Comparison of ENCODE assay signal across 8 cellular contexts in genomic region chr3:71226565-71227281, GRCh38.
DNase-seq lines count a peak whose midpoint lies in the region; ATAC-seq, FAIRE-seq and TF ChIP-seq lines count a peak whose summit lies in the region.

No MANE protein-coding gene starts in this region.

- BruUV-seq in HepG2 (replicated peaks; lab: Mats Ljungman, UMichigan), result no TSS peak

- no peak overlapping the region for H3K27ac ChIP-seq in BLaER1 treated with 17β-estradiol and CSF1 and Interleukin-3, amounts not matched to agents 10 nM and 100 nM
- H3K27ac ChIP-seq in HepG2 (ENCODE audit: extremely low read length, insufficient read depth, low read length), result no peak overlapping the region
- H3K27ac ChIP-seq in foreskin keratinocyte, result no peak overlapping the region

- H3K4me1 ChIP-seq in BLaER1 treated with 17β-estradiol and CSF1 and Interleukin-3, amounts not matched to agents 10 nM and 100 nM, result peaks cover 0 to 9% (median 5%) of the 10 kb centered on the region in 10 experiments; a peak in 9 of 20 replicates
- H3K4me1 ChIP-seq in HepG2 (ENCODE audit: insufficient read depth, low read length), result peaks cover 14% of the 10 kb centered on the region
- no peaks in the 10 kb centered on the region for H3K4me1 ChIP-seq in foreskin keratinocyte

- H4K20me1 ChIP-seq in BLaER1 treated with 17β-estradiol and CSF1 and Interleukin-3, amounts not matched to agents 10 nM and 100 nM, result no peaks in the 10 kb centered on the region
- H4K20me1 ChIP-seq in HepG2 (ENCODE audit: insufficient read depth, low read length), result no peaks in the 10 kb centered on the region

- ATAC-seq in GM21447 (IDR thresholded peaks at IDR 0.05; ENCODE audit: unreplicated experiment), result peak; percentile 83
- ATAC-seq in HepG2, result no peak; the same call in 2 of the 3 replicates
- ATAC-seq in foreskin keratinocyte, result no peak

- in situ Hi-C loops in HepG2 (cut with HindIII; ENCODE audit: extremely low pct_ligation_motif_present, low pct_unique_long_range_greater_than_20kb), result no loop called here

- H3K4me3 ChIP-seq in BLaER1 treated with 17β-estradiol and CSF1 and Interleukin-3, amounts not matched to agents 10 nM and 100 nM, result no peak overlapping the region
- no peak overlapping the region for H3K4me3 ChIP-seq in HepG2 (replicated peaks in 1 of 3; ENCODE audit: insufficient read depth in 1 of 3, low read depth in 2 of 3, low read length in 3 of 3)

- H3K9me3 ChIP-seq in BLaER1 treated with 17β-estradiol and CSF1 and Interleukin-3, amounts not matched to agents 10 nM and 100 nM (replicated peaks in 1 of 11), result peaks cover 0 to 3% (median 0%) of the 10 kb centered on the region in 11 experiments; a peak in 1 of 22 replicates
- no peaks in the 10 kb centered on the region for H3K9me3 ChIP-seq in HepG2 (ENCODE audit: low read length)

- no peak overlapping the region for H2AFZ ChIP-seq in HepG2 (ENCODE audit: low read length)

- DNase-seq in LHCN-M2 (ENCODE audit: low read depth) (peak; percentile 50), HepG2 (ENCODE audit: low spot score) (no peak), head of caudate nucleus (no peak), foreskin keratinocyte (no peak)
- peak; percentile 94 for DNase-seq in activated effector memory CD4-positive, alpha-beta T cell treated with anti-CD3 and anti-CD28 coated beads, Interleukin-2, amount 50 U/mL, for 16 hours
- DNase-seq in stimulated activated CD8-positive, alpha-beta memory T cell treated with anti-CD3 and anti-CD28 coated beads, Interleukin-4, amount 100 ng/mL, for 24 hours (ENCODE audit: low read depth), result peak; percentile 83

- CTCF ChIA-PET in HepG2 (lab: Yijun Ruan, JAX; ENCODE audit: low intra/inter-chr PET ratio, low total read pairs), result no interaction called here

- H3K36me3 ChIP-seq in BLaER1 treated with 17β-estradiol and CSF1 and Interleukin-3, amounts not matched to agents 10 nM and 100 nM, result no peaks in the 10 kb centered on the region
- H3K36me3 ChIP-seq in HepG2 (replicated peaks in 1 of 2; ENCODE audit: control insufficient read depth in 1 of 2, insufficient read depth in 2 of 2, low read length in 2 of 2), result peaks cover 0 to 2% of the 10 kb centered on the region in 2 experiments; a peak in 2 of 5 replicates

- intact Hi-C loops in HepG2 (cut with micrococcal nuclease; ENCODE audit: unreplicated experiment), result no loop called here
- intact Hi-C loops in head of caudate nucleus (cut with DNase I), result no loop called here

- TF ChIP-seq CTCF in HepG2 (CRISPR knock-in tag; IDR thresholded peaks at IDR 0.05), result no peak
- TF ChIP-seq CTCF in foreskin keratinocyte (conservative IDR thresholded peaks at IDR 0.05), result no peak

- no peak for FAIRE-seq in HepG2 (lab: Jason Lieb, UNC)

- TF ChIP-seq POLR2A in HepG2 (IDR thresholded peaks at IDR 0.05; ENCODE audit: insufficient read depth in 1 of 2, low read depth in 2 of 2, low read length in 2 of 2), result no peak

- peaks cover 9% of the 10 kb centered on the region for H3K79me2 ChIP-seq in HepG2 (ENCODE audit: insufficient read depth, low read length)

- no peak for TF ChIP-seq RAD21 in HepG2 (CRISPR knock-in tag; IDR thresholded peaks at IDR 0.05)

- WGBS in HepG2 (ENCODE audit: low lambda C conversion rate), result 97% methylated on average over 21 of the region's 23 CpGs

- H3K4me2 ChIP-seq in BLaER1 treated with 17β-estradiol and CSF1 and Interleukin-3, amounts not matched to agents 10 nM and 100 nM, result peak overlapping the region in 6 of 11 experiments; percentile 4 to 31 (median 14); a peak in 4 of 22 replicates
- no peak overlapping the region for H3K4me2 ChIP-seq in HepG2 (ENCODE audit: low read depth, low read length)

- POLR2A ChIA-PET in HepG2 (lab: Yijun Ruan, JAX), result no interaction called here

- TF ChIP-seq EP300 in HepG2 (IDR thresholded peaks at IDR 0.05; ENCODE audit: low read depth in 2 of 2, low read length in 2 of 2) (no peak), HepG2 (CRISPR knock-in tag; IDR thresholded peaks at IDR 0.05; ENCODE audit: borderline replicate concordance) (no peak)

- no peaks in the 10 kb centered on the region for H3K27me3 ChIP-seq in BLaER1 treated with 17β-estradiol and CSF1 and Interleukin-3, amounts not matched to agents 10 nM and 100 nM
- H3K27me3 ChIP-seq in HepG2 (ENCODE audit: control insufficient read depth in 1 of 2, insufficient read depth in 2 of 2, low read length in 2 of 2) (no peaks in the 10 kb centered on the region), foreskin keratinocyte (peaks cover 5% of the 10 kb centered on the region)

- no peak overlapping the region for H3K9ac ChIP-seq in BLaER1 treated with 17β-estradiol and CSF1 and Interleukin-3, amounts not matched to agents 10 nM and 100 nM
- H3K9ac ChIP-seq in HepG2 (ENCODE audit: insufficient read depth, low read depth, low read length), result no peak overlapping the region

TF ChIP-seq in HepG2, 621 proteins besides CTCF, POLR2A, EP300 and RAD21:
- TF ChIP-seq ZBTB37 (CRISPR knock-in tag; IDR thresholded peaks at IDR 0.05), result no peak
- no peak for TF ChIP-seq ZFP62 (CRISPR knock-in tag; IDR thresholded peaks at IDR 0.05)
- TF ChIP-seq BORCS8-MEF2B (CRISPR knock-in tag; IDR thresholded peaks at IDR 0.05), result no peak
- TF ChIP-seq AGO2 (optimal IDR thresholded peaks at IDR 0.05; ENCODE audit: low read depth, low read length), result peak; percentile 35
- TF ChIP-seq GATA4 (IDR thresholded peaks at IDR 0.05; ENCODE audit: borderline replicate concordance, low read depth), result no peak
- no peak for TF ChIP-seq AFF4 (CRISPR knock-in tag; IDR thresholded peaks at IDR 0.05)
- TF ChIP-seq ZFP37 (CRISPR knock-in tag; IDR thresholded peaks at IDR 0.05; ENCODE audit: borderline replicate concordance), result no peak
- no peak for TF ChIP-seq KLF12 (CRISPR knock-in tag; IDR thresholded peaks at IDR 0.05; ENCODE audit: borderline replicate concordance)

Comparison
In these comparisons a context has a peak if more than half of its experiments do, and no peak if none do; other contexts are left out.
1. DNase-seq: peak in LHCN-M2 (single experiment), activated effector memory CD4-positive, alpha-beta T cell treated with anti-CD3 and anti-CD28 coated beads, Interleukin-2, amount 50 U/mL, for 16 hours (single experiment) and stimulated activated CD8-positive, alpha-beta memory T cell treated with anti-CD3 and anti-CD28 coated beads, Interleukin-4, amount 100 ng/mL, for 24 hours (single experiment); none in HepG2 (single experiment), head of caudate nucleus (0 of 42) and foreskin keratinocyte (0 of 2).